Comparison of ENCODE assay signal across 25 cellular contexts in the genomic region with DNA sequence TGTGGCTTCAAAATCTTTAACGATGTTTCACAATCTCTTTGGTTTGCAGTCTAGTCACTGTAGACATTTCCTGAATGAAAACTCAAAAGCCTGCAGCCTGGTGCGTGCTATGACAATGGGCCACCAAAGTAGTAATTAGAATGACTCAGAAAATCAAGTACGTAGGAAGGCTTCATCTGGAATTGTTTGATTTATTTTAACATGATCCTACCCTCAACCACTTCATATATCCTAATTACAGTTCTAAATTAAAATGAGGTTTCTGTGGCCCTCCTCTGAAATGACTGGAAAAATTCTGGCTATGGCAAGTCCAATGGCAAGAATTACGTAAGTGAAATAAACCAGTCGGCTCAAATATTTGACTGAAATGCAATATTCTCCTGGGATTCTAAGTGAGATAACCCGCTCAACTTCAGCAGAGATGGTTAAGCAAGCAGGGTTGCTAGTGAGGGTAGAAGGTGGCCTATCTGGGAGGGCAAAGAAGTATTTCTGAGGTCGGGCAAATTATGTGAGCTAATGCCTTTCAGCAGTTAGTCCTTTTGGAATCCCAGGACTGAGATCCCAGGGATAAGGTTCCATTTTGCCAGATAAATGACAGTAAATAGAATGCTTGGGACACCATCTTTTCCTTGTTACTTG.
DNase-seq lines count a peak whose midpoint lies in the region; FAIRE-seq and TF ChIP-seq lines count a peak whose summit lies in the region.
"Had no signal": no experiment of that assay in that cellular context is flagged by ENCODE, and none has a peak within 500 bp of the region (broad histone marks: within the 10 kb centered on the region; RNA-seq: fewer than 3 reads in every experiment).

No MANE protein-coding gene starts in this region.

- no peaks in the 10 kb centered on the region for H3K9me3 ChIP-seq in astrocyte (ENCODE audit: insufficient read depth, low read depth, low read length)
- H3K9me3 ChIP-seq: prostate gland had no signal

- H3K27ac Mint-ChIP-seq in astrocyte (ENCODE audit: unreplicated experiment): no peak overlapping the region
- H3K27ac Mint-ChIP-seq: CD4-positive, alpha-beta T cell; dendritic cell treated with granulocyte-macrophage colony-stimulating factor and Interleukin-4, amounts not matched to agents 40 ng/mL and 50 ng/mL, for 4 days; T-helper 17 cell had no signal

- H3K9ac ChIP-seq in astrocyte (ENCODE audit: low read length): no peak overlapping the region
- H3K9ac ChIP-seq in rectal smooth muscle tissue (ENCODE audit: low read length): no peak overlapping the region

- peaks cover 11% of the 10 kb centered on the region for H3K4me1 ChIP-seq in astrocyte (ENCODE audit: insufficient read depth, low read length)
- peaks cover 11% of the 10 kb centered on the region for H3K4me1 ChIP-seq in rectal smooth muscle tissue (ENCODE audit: control insufficient read depth, insufficient read depth, low read length)
- H3K4me1 ChIP-seq: prostate gland had no signal

- DNase-seq in AG09319 (ENCODE audit: extremely low read depth, low read depth) (peak; percentile 55), HCEC 1CT (peak; percentile 11), astrocyte (ENCODE audit: low read depth) (peak; percentile 32), RCC 7860 (ENCODE audit: low spot score) (no peak), activated gamma-delta T cell treated with Interleukin-2 at 50 U/mL for 16 hours (no peak), activated T-cell treated with anti-CD3 and anti-CD28 coated beads for 4 hours (no peak)
- no peak for DNase-seq in stimulated activated CD4-positive, alpha-beta T cell treated with anti-CD3 and anti-CD28 coated beads, Interleukin-15, amount 100 ng/mL, for 24 hours
- DNase-seq: ACHN; activated CD4-positive, alpha-beta T cell treated with anti-CD3 and anti-CD28 coated beads for 4 hours; activated CD8-positive, alpha-beta memory T cell treated with anti-CD3 and anti-CD28 coated beads for 24 hours; activated naive CD4-positive, alpha-beta T cell; activated T-cell treated with anti-CD3 and anti-CD28 coated beads, Interleukin-2, amount 50 U/mL, for 4 hours; amniotic stem cell; CD4-positive, alpha-beta T cell; NCI-H1436 treated with DMSO at 0.1 percent for 48 hours; NCI-H526; RPMI8226; stimulated activated CD4-positive, alpha-beta T cell treated with anti-CD3 and anti-CD28 coated beads, Interleukin-2, amount 100 ng/mL, for 24 hours; substantia nigra; T-helper 17 cell had no signal

- TF ChIP-seq CTCF in AG09319 (IDR thresholded peaks at IDR 0.05; ENCODE audit: low read depth, low read length) (no peak), astrocyte (IDR thresholded peaks at IDR 0.05; ENCODE audit: insufficient read depth, low read depth, low read length) (no peak)

- no peaks in the 10 kb centered on the region for H3K27me3 ChIP-seq in astrocyte (ENCODE audit: insufficient read depth, low read length)
- H3K27me3 ChIP-seq in rectal smooth muscle tissue (ENCODE audit: control insufficient read depth, insufficient read depth, low read length): no peaks in the 10 kb centered on the region

- H3K36me3 ChIP-seq in astrocyte (ENCODE audit: insufficient read depth, low read length) (no peaks in the 10 kb centered on the region), rectal smooth muscle tissue (ENCODE audit: control insufficient read depth, insufficient read depth, low read length) (no peaks in the 10 kb centered on the region)
- H3K36me3 ChIP-seq: prostate gland had no signal

- no peak overlapping the region for H3K4me3 Mint-ChIP-seq in astrocyte (ENCODE audit: unreplicated experiment)
- H3K4me3 Mint-ChIP-seq: activated T-cell treated with anti-CD3 and anti-CD28 coated beads, Interleukin-2, amount 50 U/mL, for 4 hours; CD4-positive, alpha-beta T cell; dendritic cell treated with granulocyte-macrophage colony-stimulating factor and Interleukin-4, amounts not matched to agents 40 ng/mL and 50 ng/mL, for 4 days; T-helper 17 cell had no signal

- H3K79me2 ChIP-seq in astrocyte (ENCODE audit: insufficient read depth, low read length): no peaks in the 10 kb centered on the region

- no peaks in the 10 kb centered on the region for H3K27me3 Mint-ChIP-seq in astrocyte (ENCODE audit: low read depth, unreplicated experiment)
- H3K27me3 Mint-ChIP-seq: CD4-positive, alpha-beta T cell; dendritic cell treated with granulocyte-macrophage colony-stimulating factor and Interleukin-4, amounts not matched to agents 40 ng/mL and 50 ng/mL, for 4 days; T-helper 17 cell had no signal

- H2AFZ ChIP-seq in astrocyte (ENCODE audit: low read depth, low read length): no peak overlapping the region

- FAIRE-seq in astrocyte (lab: Jason Lieb, UNC) (no peak), RCC 7860 (lab: Jason Lieb, UNC) (no peak)

- H3K4me2 ChIP-seq in astrocyte (ENCODE audit: low read length): no peak overlapping the region

- H3K36me3 Mint-ChIP-seq in astrocyte (ENCODE audit: low read depth, unreplicated experiment): no peaks in the 10 kb centered on the region

- H4K20me1 ChIP-seq in astrocyte (ENCODE audit: insufficient read depth, low read length): no peaks in the 10 kb centered on the region

- no peaks in the 10 kb centered on the region for H3K9me3 Mint-ChIP-seq in astrocyte (ENCODE audit: unreplicated experiment)
- H3K9me3 Mint-ChIP-seq: activated T-cell treated with anti-CD3 and anti-CD28 coated beads, Interleukin-2, amount 50 U/mL, for 4 hours; dendritic cell treated with granulocyte-macrophage colony-stimulating factor and Interleukin-4, amounts not matched to agents 40 ng/mL and 50 ng/mL, for 4 days had no signal

- H3K27ac ChIP-seq in astrocyte (ENCODE audit: low read depth, low read length): no peak overlapping the region
- peak overlapping the region; percentile 45 for H3K27ac ChIP-seq in rectal smooth muscle tissue (ENCODE audit: low read depth, low read length)
- H3K27ac ChIP-seq: prostate gland, SK-N-MC, skin epidermis had no signal

- H3K4me1 Mint-ChIP-seq in astrocyte (ENCODE audit: low read depth, unreplicated experiment): peaks cover 21% of the 10 kb centered on the region
- H3K4me1 Mint-ChIP-seq: T-helper 17 cell had no signal

- H3K4me3 ChIP-seq in astrocyte (ENCODE audit: insufficient read depth, low read depth, low read length): no peak overlapping the region
- no peak overlapping the region for H3K4me3 ChIP-seq in rectal smooth muscle tissue (ENCODE audit: low read length)
- H3K4me3 ChIP-seq: prostate gland, SK-N-MC, skin epidermis had no signal

Comparison
In these comparisons a context has a peak if more than half of its experiments do, and no peak if none do; other contexts are left out.
1. DNase-seq: peak in AG09319 (single experiment), HCEC 1CT (single experiment) and astrocyte (single experiment); none in stimulated activated CD4-positive, alpha-beta T cell treated with anti-CD3 and anti-CD28 coated beads, Interleukin-15, amount 100 ng/mL, for 24 hours (single experiment), RCC 7860 (single experiment), activated gamma-delta T cell treated with Interleukin-2 at 50 U/mL for 16 hours (single experiment) and activated T-cell treated with anti-CD3 and anti-CD28 coated beads for 4 hours (single experiment).